8 cellular contexts compared by ENCODE assay signal in the genomic region with DNA sequence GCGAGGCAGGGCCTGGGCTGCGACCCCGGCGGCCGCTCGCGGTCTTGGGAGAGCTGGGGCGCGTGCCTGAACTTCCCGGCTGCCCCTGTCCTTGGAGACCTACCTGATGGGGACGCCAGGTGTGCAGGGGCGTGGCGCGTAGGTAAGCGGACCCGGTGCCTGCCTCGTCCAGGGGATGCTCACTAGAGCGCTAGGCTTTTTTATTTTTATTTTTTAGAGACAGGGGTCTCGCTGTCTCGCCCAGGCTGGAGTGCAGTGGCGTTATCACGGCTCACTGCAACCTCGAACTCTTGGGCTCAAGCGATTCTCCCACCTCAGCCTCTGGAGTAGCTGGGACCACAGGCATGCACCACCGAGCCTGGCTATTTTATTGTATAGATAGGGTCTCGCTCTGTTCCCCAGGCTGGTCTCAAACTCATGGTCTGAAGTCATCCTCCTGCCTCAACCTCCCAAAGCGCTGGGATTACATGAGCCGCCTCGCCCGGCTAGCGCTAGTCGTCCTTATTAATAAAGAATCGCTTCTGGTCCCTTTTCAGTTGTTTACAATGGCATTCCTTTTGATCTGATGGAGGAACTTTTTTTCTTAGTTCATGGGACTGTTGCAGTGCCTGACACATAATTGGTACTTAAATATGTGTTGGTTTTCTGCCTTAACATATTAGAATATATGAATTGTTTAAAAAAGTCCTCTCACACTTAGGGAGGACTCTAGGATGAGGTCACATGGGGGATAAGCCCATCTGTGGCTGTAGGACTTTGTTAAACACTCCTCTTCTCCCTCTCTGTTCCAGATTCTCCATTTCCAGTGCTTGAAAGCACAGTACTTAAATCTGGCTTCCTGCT. TPM values are rescaled to one million over a fixed set of nuclear protein-coding genes. Genes with fewer than 3 reads are reported as not detected.
DNase-seq lines count a peak whose midpoint lies in the region; ATAC-seq, FAIRE-seq and TF ChIP-seq lines count a peak whose summit lies in the region.

No MANE protein-coding gene starts in this region.

- H3K27me3 ChIP-seq in BLaER1 (no peaks in the 10 kb centered on the region), adrenal gland (no peaks in the 10 kb centered on the region), left lung (no peaks in the 10 kb centered on the region), transverse colon (no peaks in the 10 kb centered on the region)

- TF ChIP-seq POLR2A in adrenal gland (IDR thresholded peaks at IDR 0.05) (no peak), transverse colon (IDR thresholded peaks at IDR 0.05) (no peak)

- peak overlapping the region; percentile 90 for H3K4me3 ChIP-seq in BLaER1
- H3K4me3 ChIP-seq in adrenal gland, result peak overlapping the region; percentile 50 to 99 (median 72)
- peak overlapping the region; percentile 61 to 84 for H3K4me3 ChIP-seq in left lung
- peak overlapping the region; percentile 94 to 98 (median 96) for H3K4me3 ChIP-seq in transverse colon

- H3K9ac ChIP-seq in BLaER1, result peak overlapping the region; percentile 93

- H3K36me3 ChIP-seq in BLaER1, result peaks cover 38% of the 10 kb centered on the region
- H3K36me3 ChIP-seq in adrenal gland (replicated peaks in 1 of 2), result peaks cover 0 to 7% of the 10 kb centered on the region in 2 donors
- H3K36me3 ChIP-seq in left lung, result peaks cover 0 to 28% of the 10 kb centered on the region in 2 donors
- peaks cover 0 to 16% (median 2%) of the 10 kb centered on the region in 4 donors for H3K36me3 ChIP-seq in transverse colon

- DNase-seq in HS-27A (ENCODE audit: low read depth), result peak; percentile 14
- no peak for DNase-seq in adrenal gland
- DNase-seq in left lung, result no peak
- no peak for DNase-seq in transverse colon
- DNase-seq in RCC 7860 (ENCODE audit: low spot score), result no peak
- no peak for DNase-seq in COLO668 (lab: John Stamatoyannopoulos, UW; ENCODE audit: unreplicated experiment)

- no peaks in the 10 kb centered on the region for H4K20me1 ChIP-seq in BLaER1

- TF ChIP-seq CTCF in adrenal gland (IDR thresholded peaks at IDR 0.05) (peak in 1 of 6 experiments; percentile 4), left lung (IDR thresholded peaks at IDR 0.05) (no peak), transverse colon (IDR thresholded peaks at IDR 0.05) (peak in 2 of 5 experiments; percentile 9 to 30)

- WGBS in adrenal gland, 4 donors, result 9 to 59% (median 11%) methylated on average over 7 to 33 of the region's 33 CpGs
- 23% methylated on average over 16 of the region's 33 CpGs; no CpG with 5 or more reads in 1 of the 2 donors for WGBS in transverse colon (ENCODE audit: low coverage in 1 of 2), 2 donors

- H3K9me3 ChIP-seq in BLaER1, result no peaks in the 10 kb centered on the region
- no peaks in the 10 kb centered on the region for H3K9me3 ChIP-seq in adrenal gland (replicated peaks in 1 of 3)
- H3K9me3 ChIP-seq in left lung, result no peaks in the 10 kb centered on the region
- no peaks in the 10 kb centered on the region for H3K9me3 ChIP-seq in transverse colon

- no peak for FAIRE-seq in RCC 7860 (lab: Jason Lieb, UNC)

- H3K4me1 ChIP-seq in BLaER1 (peaks cover 23% of the 10 kb centered on the region), adrenal gland (replicated peaks in 1 of 2) (peaks cover 6 to 22% of the 10 kb centered on the region in 2 donors), left lung (peaks cover 8 to 37% of the 10 kb centered on the region in 2 donors), transverse colon (peaks cover 10 to 19% (median 15%) of the 10 kb centered on the region in 4 donors)

- H3K27ac ChIP-seq in BLaER1, result peak overlapping the region; percentile 96
- H3K27ac ChIP-seq in adrenal gland, result peak overlapping the region in 4 of 5 donors; percentile 92 to 98 (median 96)
- peak overlapping the region; percentile 97 to 100 for H3K27ac ChIP-seq in left lung
- H3K27ac ChIP-seq in transverse colon, result peak overlapping the region; percentile 97 to 99 (median 98)

- peak overlapping the region; percentile 82 for H3K4me2 ChIP-seq in BLaER1

- intact Hi-C loops in adrenal gland (cut with DNase I), result loop anchor here in 1 of 2 donors (5.0 kb wide), 1 partner anchor 49 kb away; no protein-coding TSS in a partner anchor
- intact Hi-C loops in left lung (cut with DNase I), result no loop called here
- intact Hi-C loops in transverse colon (cut with DNase I; ENCODE audit: low total_unique reads), result loop anchor here (5.0 kb wide), 1 partner anchor 59 kb away; a partner anchor contains a TSS

- in situ Hi-C loops in transverse colon (cut with MboI; ENCODE audit: low pct_ligation_motif_present in 1 of 4, low pct_unique_long_range_greater_than_20kb in 1 of 4, low sequenced_read_pairs in 3 of 4), result loop anchor here in 1 of 4 donors (10.0 kb wide), 1 partner anchor 62 kb away; a partner anchor contains a TSS

- TF ChIP-seq EP300 in transverse colon (IDR thresholded peaks at IDR 0.05; ENCODE audit: low read depth), result no peak

- ATAC-seq in left lung (peak; percentile 4), GM21367 (IDR thresholded peaks at IDR 0.05; ENCODE audit: unreplicated experiment) (no peak)

RNA-seq across cellular contexts. Expression of a gene that starts 0.8 kb away (rescaled TPM):
- 10 to 100 TPM; 19.6 to 31.0 (median 25.6) TPM for total RNA-seq in adrenal gland
- 10 to 100 TPM in 1 of 3 donors, 1 to 10 TPM in 2; 5.4 to 12.9 (median 6.8) TPM for polyA plus RNA-seq in adrenal gland
- 10 to 100 TPM; 31.5 to 44.9 TPM for total RNA-seq in left lung
- total RNA-seq in transverse colon, result 10 to 100 TPM; 15.6 to 48.6 (median 20.2) TPM
